In genomic region chr5:55708732-55709131, GRCh38 we compare ENCODE assay signal across 24 cellular contexts. TPM values are rescaled to one million over a fixed set of nuclear protein-coding genes. Genes with fewer than 3 reads are reported as not detected.
A peak's percentile ranks its signal among the peaks of the same experiment; 100 is the strongest.
DNase-seq lines count a peak whose midpoint lies in the region; ATAC-seq and TF ChIP-seq lines count a peak whose summit lies in the region.
"Had no signal": no experiment of that assay in that cellular context is flagged by ENCODE, and none has a peak within 500 bp of the region (broad histone marks: within the 10 kb centered on the region; RNA-seq: fewer than 3 reads in every experiment).

No MANE protein-coding gene starts in this region.

- TF ChIP-seq POLR2A in GM18505 (IDR thresholded peaks at IDR 0.05; ENCODE audit: borderline replicate concordance, extremely low read depth, insufficient read depth, insufficient read length) = no peak

- H3K9me3 Mint-ChIP-seq in HFFc6 = no peaks in the 10 kb centered on the region
- no peaks in the 10 kb centered on the region for H3K9me3 Mint-ChIP-seq in T-helper 2 cell treated with Interferon-gamma antibody and Interleukin-4, amounts not matched to agents 5 μg/mL and 100 μg/mL, for 36 hours
- H3K9me3 Mint-ChIP-seq: activated naive CD4-positive, alpha-beta T cell treated with anti-CD3 and anti-CD28 coated beads, Interleukin-2, amount 50 U/mL, for 72 hours had no signal

- H3K27ac Mint-ChIP-seq in HFFc6 = no peak overlapping the region
- no peak overlapping the region for H3K27ac Mint-ChIP-seq in T-helper 2 cell treated with Interferon-gamma antibody and Interleukin-4, amounts not matched to agents 5 μg/mL and 100 μg/mL, for 36 hours
- H3K27ac Mint-ChIP-seq: activated naive CD4-positive, alpha-beta T cell treated with anti-CD3 and anti-CD28 coated beads, Interleukin-2, amount 50 U/mL, for 72 hours had no signal

- H3K4me3 Mint-ChIP-seq in HFFc6 = no peak overlapping the region
- peak overlapping the region; percentile 14 for H3K4me3 Mint-ChIP-seq in T-helper 2 cell treated with Interferon-gamma antibody and Interleukin-4, amounts not matched to agents 5 μg/mL and 100 μg/mL, for 36 hours

- peaks cover 25% of the 10 kb centered on the region for H3K4me1 Mint-ChIP-seq in HFFc6 (ENCODE audit: low read depth)
- H3K4me1 Mint-ChIP-seq in T-helper 2 cell treated with Interferon-gamma antibody and Interleukin-4, amounts not matched to agents 5 μg/mL and 100 μg/mL, for 36 hours (ENCODE audit: low read depth) = peaks cover 29% of the 10 kb centered on the region

- H3K4me3 ChIP-seq in foreskin fibroblast (ENCODE audit: low read depth in 1 of 2, low read length in 2 of 2) = no peak overlapping the region
- H3K4me3 ChIP-seq in right atrium auricular region = no peak overlapping the region
- H3K4me3 ChIP-seq: lower lobe of right lung, spleen, upper lobe of right lung had no signal

- H3K27me3 ChIP-seq in right atrium auricular region = no peaks in the 10 kb centered on the region
- H3K27me3 ChIP-seq: neutrophil, spleen, upper lobe of right lung had no signal

- H3K4me1 ChIP-seq in right atrium auricular region = peaks cover 0 to 11% of the 10 kb centered on the region in 2 donors

- no peak overlapping the region for H3K27ac ChIP-seq in right atrium auricular region
- H3K27ac ChIP-seq: KMS-11, lower lobe of right lung, neutrophil, spleen, upper lobe of right lung had no signal

- H3K9me3 ChIP-seq in right atrium auricular region = no peaks in the 10 kb centered on the region
- H3K9me3 ChIP-seq: lower lobe of right lung, neutrophil, spleen, upper lobe of right lung had no signal

- TF ChIP-seq CTCF in HFFc6 (IDR thresholded peaks at IDR 0.05) (no peak), foreskin fibroblast (IDR thresholded peaks at IDR 0.05; ENCODE audit: low read depth, low read length) (no peak), right atrium auricular region (IDR thresholded peaks at IDR 0.05) (no peak)

- DNase-seq in Daoy (ENCODE audit: low read depth) = peak; percentile 15
- peak; percentile 19 for DNase-seq in HFFc6
- DNase-seq in T-helper 2 cell treated with Interferon-gamma antibody and Interleukin-4, amounts not matched to agents 5 μg/mL and 100 μg/mL, for 36 hours (ENCODE audit: low spot score) = no peak
- peak; percentile 23 to 59 for DNase-seq in foreskin fibroblast
- DNase-seq in right atrium auricular region (ENCODE audit: low spot score) = no peak
- DNase-seq: cortex of kidney; hippocampal formation; islet precursor cell; lower lobe of right lung; NCI-H1092; NCI-H2081; NCI-H510A; NK-92 treated with Interleukin-12 subunit alpha and Interleukin-12 subunit beta, amount 100 ng/mL, for 24 hours; spleen; upper lobe of right lung had no signal

- peaks cover 8% of the 10 kb centered on the region; the same call in 1 of the 2 replicates for H3K36me3 Mint-ChIP-seq in HFFc6 (ENCODE audit: low read depth)
- peaks cover 30% of the 10 kb centered on the region for H3K36me3 Mint-ChIP-seq in T-helper 2 cell treated with Interferon-gamma antibody and Interleukin-4, amounts not matched to agents 5 μg/mL and 100 μg/mL, for 36 hours (ENCODE audit: low read depth)

- H3K27me3 Mint-ChIP-seq in HFFc6 (ENCODE audit: insufficient read depth) = no peaks in the 10 kb centered on the region; the same call in none of the 2 replicates
- H3K27me3 Mint-ChIP-seq in T-helper 2 cell treated with Interferon-gamma antibody and Interleukin-4, amounts not matched to agents 5 μg/mL and 100 μg/mL, for 36 hours (ENCODE audit: low read depth) = no peaks in the 10 kb centered on the region

- ATAC-seq in HG02840 (IDR thresholded peaks at IDR 0.05; ENCODE audit: low FRiP score, unreplicated experiment) = no peak
- no peak for ATAC-seq in GM18505 (IDR thresholded peaks at IDR 0.05; ENCODE audit: unreplicated experiment)
- ATAC-seq: lower lobe of right lung, upper lobe of right lung had no signal

- H3K36me3 ChIP-seq in right atrium auricular region = no peaks in the 10 kb centered on the region

RNA-seq across cellular contexts. Expression of gene SLC38A9, which starts 3.4 kb away (rescaled TPM):
- 37.3 and 49.6 TPM in 2 replicates for total RNA-seq in Daoy (2014; rRNA removed; shearing (Covaris generic))
- 10 to 100 TPM; 12.2 to 16.5 (median 13.2) TPM for total RNA-seq in HFFc6 (2021; fragmentation: NEBNext Ultra II Directional; extraction: Animal tissue kit (Norgen Biotek cat#: 25700))
- 1 to 10 TPM; 4.8 to 9.1 TPM for total RNA-seq in right atrium auricular region

RNA-seq across cellular contexts. Expression of gene DDX4, which starts 29.1 kb away (rescaled TPM):
- total RNA-seq in Daoy (2014; rRNA removed; shearing (Covaris generic)) = not detected in 2 replicates
- total RNA-seq in HFFc6 (2021; fragmentation: NEBNext Ultra II Directional; extraction: Animal tissue kit (Norgen Biotek cat#: 25700)) = not detected
- total RNA-seq in right atrium auricular region = not detected
- total RNA-seq: activated CD8-positive, alpha-beta memory T cell treated with anti-CD3 and anti-CD28 coated beads for 36 hours; activated naive CD4-positive, alpha-beta T cell treated with anti-CD3 and anti-CD28 coated beads, Interleukin-2, amount 50 U/mL, for 72 hours; fibroblast of villous mesenchyme; lower lobe of right lung; renal cortical epithelial cell; RPMI7951; upper lobe of right lung had no signal

Comparison
In these comparisons a context has a peak if more than half of its experiments do, and no peak if none do; other contexts are left out.
1. DNase-seq: peak in Daoy (single experiment), HFFc6 (single experiment) and foreskin fibroblast (2 of 2); none in T-helper 2 cell treated with Interferon-gamma antibody and Interleukin-4, amounts not matched to agents 5 μg/mL and 100 μg/mL, for 36 hours (single experiment) and right atrium auricular region (single experiment).